Comparison of ENCODE assay signal across 8 cellular contexts in the genomic region with DNA sequence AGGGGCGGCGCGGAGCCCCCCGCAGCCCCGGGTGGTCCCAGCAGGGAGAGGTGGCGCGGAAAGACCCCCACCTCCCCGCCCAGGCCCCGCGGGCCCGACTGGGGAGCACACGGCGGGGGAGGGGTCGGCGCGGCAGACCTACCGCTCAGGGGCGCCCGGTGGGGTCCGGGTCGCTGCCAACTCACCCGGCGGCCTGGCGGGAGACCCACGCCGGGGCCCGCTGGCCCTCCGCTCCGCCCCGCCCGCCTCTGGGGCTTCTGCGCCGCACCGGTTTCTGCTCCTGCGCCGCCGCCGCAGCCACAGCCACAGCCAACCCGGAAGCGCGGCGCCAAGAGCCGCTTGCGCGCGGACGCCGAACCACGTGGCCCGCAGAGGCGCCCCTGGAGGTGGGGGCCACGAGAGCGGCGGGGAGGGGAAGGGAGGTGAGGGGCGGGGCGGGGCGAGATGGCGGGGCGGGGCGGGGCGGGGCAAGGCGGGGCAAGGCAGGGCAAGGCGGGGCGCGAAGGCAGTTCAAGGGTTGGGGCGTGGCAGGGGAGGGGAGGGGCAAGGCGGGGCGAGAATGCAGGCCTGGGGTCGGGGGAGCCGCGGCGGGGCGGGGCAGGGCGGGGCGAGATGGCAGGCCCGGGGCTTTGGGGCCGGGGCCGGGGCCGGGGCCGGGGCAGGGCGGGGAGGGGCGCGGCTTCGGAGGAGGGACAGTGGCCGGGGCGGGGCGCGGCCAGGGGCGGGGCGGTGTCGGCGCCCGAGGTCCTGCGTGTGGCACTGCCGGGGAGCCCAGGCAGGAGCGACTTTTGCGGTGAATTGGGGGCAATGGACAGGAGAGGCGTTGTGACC. TPM values are rescaled to one million over a fixed set of nuclear protein-coding genes. Genes with fewer than 3 reads are reported as not detected.
DNase-seq lines count a peak whose midpoint lies in the region; ATAC-seq and TF ChIP-seq lines count a peak whose summit lies in the region.

A gene (minus strand): TSS at position 307 of the 831 bp plus-strand sequence. CDS start 1,193 bp downstream, outside the sequence.

- CTCF ChIA-PET in mammary epithelial cell (lab: Charles Lee; ENCODE audit: low non-redundant PET) = interaction anchor here (0.6 kb wide), 1 partner anchor 697 kb away, joined by 15 read pairs; a partner anchor contains a TSS

- in situ Hi-C loops in mammary epithelial cell (cut with MboI; ENCODE audit: low sequenced_read_pairs in 2 of 2) = no loop called here

- H3K9me3 ChIP-seq in mammary epithelial cell (replicated peaks; ENCODE audit: insufficient read depth, low read length) (no peaks in the 10 kb centered on the region), smooth muscle cell (replicated peaks; ENCODE audit: low read depth) (no peaks in the 10 kb centered on the region)

- dilution Hi-C loops in mammary epithelial cell (cut with HindIII; ENCODE audit: low sequenced_read_pairs) = no loop called here

- H3K27ac Mint-ChIP-seq in immature natural killer cell = peak within 1 kb of the TSS; percentile 80 to 96 (median 86)

- ATAC-seq in GM18907 (IDR thresholded peaks at IDR 0.05; ENCODE audit: unreplicated experiment) = peak; percentile 85
- ATAC-seq in HG03135 (IDR thresholded peaks at IDR 0.05; ENCODE audit: unreplicated experiment) = peak; percentile 90

- WGBS in mammary epithelial cell (ENCODE audit: low coverage, missing lambda C conversion rate) = 0% methylated on average over 12 of the region's 98 CpGs
- WGBS in smooth muscle cell (ENCODE audit: low lambda C conversion rate) = 1% methylated on average over 40 of the region's 98 CpGs

- H3K79me2 ChIP-seq in mammary epithelial cell (ENCODE audit: insufficient read depth, low read length) = peaks cover 42% of the 10 kb centered on the region
- H3K79me2 ChIP-seq in smooth muscle cell (ENCODE audit: low read depth) = peaks cover 13% of the 10 kb centered on the region

- H3K27me3 ChIP-seq in mammary epithelial cell (ENCODE audit: insufficient read depth, low read length) (no peaks in the 10 kb centered on the region), smooth muscle cell (ENCODE audit: low read depth) (no peaks in the 10 kb centered on the region)

- H3K36me3 ChIP-seq in mammary epithelial cell (ENCODE audit: insufficient read depth, low read length) (peaks cover 3% of the 10 kb centered on the region), smooth muscle cell (ENCODE audit: low read depth) (no peaks in the 10 kb centered on the region)

- peak within 1 kb of the TSS; percentile 80 for H2AFZ ChIP-seq in mammary epithelial cell (ENCODE audit: low read depth, low read length)
- peak within 1 kb of the TSS; percentile 98 for H2AFZ ChIP-seq in smooth muscle cell (ENCODE audit: low read depth)

- no peaks in the 10 kb centered on the region for H3F3A ChIP-seq in smooth muscle cell (ENCODE audit: low read depth)

- no TSS peak for BruUV-seq in mammary epithelial cell (replicated peaks; lab: Mats Ljungman, UMichigan)

- H3K4me2 ChIP-seq in mammary epithelial cell (ENCODE audit: insufficient read depth, low read depth, low read length) = peak within 1 kb of the TSS; percentile 77
- H3K4me2 ChIP-seq in smooth muscle cell = peak within 1 kb of the TSS; percentile 95

- H3K27ac ChIP-seq in mammary epithelial cell (ENCODE audit: insufficient read depth, low read depth, low read length) (peak within 1 kb of the TSS; percentile 68), smooth muscle cell (ENCODE audit: low read depth) (no peak within 1 kb of the TSS)

- H3K4me1 Mint-ChIP-seq in immature natural killer cell = peaks cover 44 to 53% of the 10 kb centered on the region in 2 donors

- H4K20me1 ChIP-seq in mammary epithelial cell (ENCODE audit: insufficient read depth, low read length) (no peaks in the 10 kb centered on the region), smooth muscle cell (ENCODE audit: low read depth) (peaks cover 14% of the 10 kb centered on the region)

- peak within 1 kb of the TSS; percentile 91 to 98 (median 92) for H3K4me3 Mint-ChIP-seq in immature natural killer cell

- H3K9ac ChIP-seq in mammary epithelial cell (ENCODE audit: insufficient read depth, low read length) (peak within 1 kb of the TSS; percentile 66), smooth muscle cell (ENCODE audit: low read depth) (peak within 1 kb of the TSS; percentile 85)

- H3K4me3 ChIP-seq in WI38 (ENCODE audit: low read depth, low read length) (peak within 1 kb of the TSS; percentile 86), mammary epithelial cell (replicated peaks in 1 of 3; ENCODE audit: insufficient read depth in 1 of 3, low read depth in 2 of 3, low read length in 3 of 3) (peak within 1 kb of the TSS; percentile 67 to 82 (median 70)), smooth muscle cell (peak within 1 kb of the TSS; percentile 97)

- H3K36me3 Mint-ChIP-seq in immature natural killer cell = peaks cover 23 to 27% (median 23%) of the 10 kb centered on the region in 3 donors

- intact Hi-C loops in mammary epithelial cell (cut with micrococcal nuclease) = loop anchor here (2.0 kb wide), 1 partner anchor 100 kb away; a partner anchor contains a TSS

- H3K27me3 Mint-ChIP-seq in immature natural killer cell (ENCODE audit: low read depth in 3 of 3) = peaks cover 7 to 11% (median 8%) of the 10 kb centered on the region in 3 donors

- no peaks in the 10 kb centered on the region for H3K9me3 Mint-ChIP-seq in immature natural killer cell

- TF ChIP-seq CTCF in WI38 (IDR thresholded peaks at IDR 0.05; ENCODE audit: low read depth, low read length) (no peak), mammary epithelial cell (conservative IDR thresholded peaks at IDR 0.05 in 1 of 2, IDR thresholded peaks at IDR 0.05 in 1 of 2; ENCODE audit: extremely low read depth in 1 of 2, insufficient read depth in 1 of 2, low read depth in 1 of 2, low read length in 2 of 2) (no peak), smooth muscle cell (IDR thresholded peaks at IDR 0.05; ENCODE audit: borderline replicate concordance, insufficient read depth, poor library complexity, severe bottlenecking) (no peak)

- DNase-seq in AG08396 (ENCODE audit: low spot score) = peak; percentile 95
- peak; percentile 91 for DNase-seq in NCI-H2227 (lab: John Stamatoyannopoulos, UW; ENCODE audit: unreplicated experiment)
- DNase-seq in mammary epithelial cell = peak; percentile 87
- peak; percentile 89 to 92 (median 91) for DNase-seq in immature natural killer cell
- DNase-seq in smooth muscle cell (lab: John Stamatoyannopoulos, UW; ENCODE audit: unreplicated experiment) = peak; percentile 82

- H3K4me1 ChIP-seq in mammary epithelial cell (ENCODE audit: insufficient read depth, low read length) = peaks cover 16% of the 10 kb centered on the region
- peaks cover 22% of the 10 kb centered on the region for H3K4me1 ChIP-seq in smooth muscle cell (ENCODE audit: low read depth)

RNA-seq across cellular contexts. Expression of the gene that starts here (rescaled TPM):
- total RNA-seq in mammary epithelial cell (10 to 100 TPM in 1 of 2 donors, 1 to 10 TPM in 1; 7.9 to 10.0 TPM), smooth muscle cell (5.4 and 6.6 TPM in 2 replicates)
- polyA plus RNA-seq in mammary epithelial cell (3.4 TPM), immature natural killer cell (1 to 10 TPM; 3.1 to 6.6 (median 4.1) TPM), smooth muscle cell (1.3 and 2.6 TPM in 2 replicates)
- polyA minus RNA-seq in mammary epithelial cell = 5.7 TPM
